ENCODE assay signal across 14 cellular contexts in the genomic region with DNA sequence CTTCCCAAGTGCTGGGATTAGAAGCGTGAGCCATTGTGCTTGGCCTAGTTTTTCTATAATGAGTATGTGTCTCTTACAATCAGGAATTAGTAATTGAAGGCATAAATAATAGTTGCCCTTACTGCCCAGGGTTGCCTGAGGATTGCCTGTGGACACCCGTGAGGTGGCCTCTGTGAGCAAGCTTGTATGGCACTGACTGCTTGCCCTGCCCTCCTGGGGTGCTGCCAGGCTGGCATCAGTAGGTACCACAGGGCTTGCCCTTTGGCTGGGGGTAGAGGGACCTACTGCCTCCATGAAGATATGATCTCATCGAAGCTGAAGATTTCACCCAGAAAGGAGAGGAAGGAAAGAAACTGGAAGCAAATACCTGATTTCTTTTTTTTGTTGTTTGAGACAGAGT. TPM values are rescaled to one million over a fixed set of nuclear protein-coding genes. Genes with fewer than 3 reads are reported as not detected.
A peak's percentile ranks its signal among the peaks of the same experiment; 100 is the strongest.
DNase-seq lines count a peak whose midpoint lies in the region; ATAC-seq, FAIRE-seq and TF ChIP-seq lines count a peak whose summit lies in the region.
"Had no signal": no experiment of that assay in that cellular context is flagged by ENCODE, and none has a peak within 500 bp of the region (broad histone marks: within the 10 kb centered on the region; RNA-seq: fewer than 3 reads in every experiment).

No MANE protein-coding gene starts in this region.

- peaks cover 84% of the 10 kb centered on the region for H3K36me3 Mint-ChIP-seq in activated CD4-positive, alpha-beta T cell treated with anti-CD3 and anti-CD28 coated beads, Interleukin-2, amount 10 ng/mL, durations not matched to agents 24 days and 14 days (ENCODE audit: low read depth)
- peaks cover 89% of the 10 kb centered on the region for H3K36me3 Mint-ChIP-seq in activated T-helper 17 cell treated with anti-CD3 and anti-CD28 coated beads, Interleukin-2, amount 50 U/mL, for 72 hours (ENCODE audit: low read depth)
- H3K36me3 Mint-ChIP-seq: type B pancreatic cell had no signal

- H3K27me3 Mint-ChIP-seq in activated CD4-positive, alpha-beta T cell treated with anti-CD3 and anti-CD28 coated beads, Interleukin-2, amount 10 ng/mL, durations not matched to agents 24 days and 14 days: no peaks in the 10 kb centered on the region
- no peaks in the 10 kb centered on the region for H3K27me3 Mint-ChIP-seq in activated T-helper 17 cell treated with anti-CD3 and anti-CD28 coated beads, Interleukin-2, amount 50 U/mL, for 72 hours

- H2BK15ac ChIP-seq in mesenchymal stem cell (ENCODE audit: low read depth, poor library complexity, severe bottlenecking): no peak overlapping the region

- no peak overlapping the region for H3K4me2 ChIP-seq in mesenchymal stem cell (ENCODE audit: low read length, poor library complexity, severe bottlenecking)

- peaks cover 3% of the 10 kb centered on the region for H3K4me1 ChIP-seq in mesenchymal stem cell (ENCODE audit: control insufficient read depth, insufficient read depth, low read depth, low read length)
- H3K4me1 ChIP-seq: prostate gland had no signal

- H2BK5ac ChIP-seq in mesenchymal stem cell (ENCODE audit: low read depth, low read length, poor library complexity, severe bottlenecking): no peak overlapping the region

- no peak overlapping the region for H2AK5ac ChIP-seq in mesenchymal stem cell (ENCODE audit: low read length, severe bottlenecking)

- no peak overlapping the region for H4K8ac ChIP-seq in mesenchymal stem cell (ENCODE audit: low read length)

- H3K36me3 ChIP-seq in mesenchymal stem cell (ENCODE audit: control insufficient read depth in 1 of 2, insufficient read depth in 2 of 2, low read depth in 1 of 2, low read length in 2 of 2): peaks cover 0 to 14% of the 10 kb centered on the region in 2 experiments
- H3K36me3 ChIP-seq: prostate gland had no signal

- no peak for DNase-seq in activated CD4-positive, alpha-beta T cell treated with anti-CD3 and anti-CD28 coated beads, Interleukin-2, amount 10 ng/mL, durations not matched to agents 24 days and 14 days
- no peak for DNase-seq in activated CD4-positive, alpha-beta T cell treated with anti-CD3 and anti-CD28 coated beads for 1 hour
- no peak for DNase-seq in GM12891 (ENCODE audit: insufficient read length, low spot score)
- peak; percentile 39 for DNase-seq in stimulated activated CD8-positive, alpha-beta memory T cell treated with anti-CD3 and anti-CD28 coated beads, Interleukin-4, amount 100 ng/mL, for 48 hours
- DNase-seq in mesenchymal stem cell: no peak
- DNase-seq in Right ventricle myocardium superior: no peak
- DNase-seq: nephron progenitor cell, small intestine had no signal

- peak overlapping the region; percentile 85 for H3K27ac Mint-ChIP-seq in activated CD4-positive, alpha-beta T cell treated with anti-CD3 and anti-CD28 coated beads, Interleukin-2, amount 10 ng/mL, durations not matched to agents 24 days and 14 days
- H3K27ac Mint-ChIP-seq in activated T-helper 17 cell treated with anti-CD3 and anti-CD28 coated beads, Interleukin-2, amount 50 U/mL, for 72 hours: peak overlapping the region; percentile 84
- H3K27ac Mint-ChIP-seq: nephron progenitor cell, type B pancreatic cell had no signal

- peaks cover 79% of the 10 kb centered on the region for H3K4me1 Mint-ChIP-seq in activated CD4-positive, alpha-beta T cell treated with anti-CD3 and anti-CD28 coated beads, Interleukin-2, amount 10 ng/mL, durations not matched to agents 24 days and 14 days
- H3K4me1 Mint-ChIP-seq in activated T-helper 17 cell treated with anti-CD3 and anti-CD28 coated beads, Interleukin-2, amount 50 U/mL, for 72 hours: peaks cover 48% of the 10 kb centered on the region

- H3K9me3 ChIP-seq in mesenchymal stem cell (ENCODE audit: control insufficient read depth, low read length): no peaks in the 10 kb centered on the region
- H3K9me3 ChIP-seq: prostate gland had no signal

- intact Hi-C loops in activated CD4-positive, alpha-beta T cell treated with anti-CD3 and anti-CD28 coated beads, Interleukin-2, amount 10 ng/mL, durations not matched to agents 24 days and 14 days (cut with micrococcal nuclease): no loop called here
- intact Hi-C loops in Right ventricle myocardium superior (cut with DNase I): no loop called here

- no peak overlapping the region for H2AFZ ChIP-seq in mesenchymal stem cell (ENCODE audit: low read depth, low read length)

- no peak overlapping the region for H3K27ac ChIP-seq in mesenchymal stem cell (ENCODE audit: low read length, poor library complexity, severe bottlenecking)
- H3K27ac ChIP-seq: prostate gland had no signal

- ATAC-seq in activated T-helper 17 cell treated with anti-CD3 and anti-CD28 coated beads, Interleukin-2, amount 50 U/mL, for 72 hours (replicated peaks): no peak
- ATAC-seq in GM19328 (IDR thresholded peaks at IDR 0.05; ENCODE audit: unreplicated experiment) (no peak), Right ventricle myocardium superior (ENCODE audit: poor library complexity) (no peak)

- H3K4me3 Mint-ChIP-seq in activated CD4-positive, alpha-beta T cell treated with anti-CD3 and anti-CD28 coated beads, Interleukin-2, amount 10 ng/mL, durations not matched to agents 24 days and 14 days: no peak overlapping the region
- H3K4me3 Mint-ChIP-seq in activated T-helper 17 cell treated with anti-CD3 and anti-CD28 coated beads, Interleukin-2, amount 50 U/mL, for 72 hours: peak overlapping the region; percentile 58
- H3K4me3 Mint-ChIP-seq: nephron progenitor cell, type B pancreatic cell had no signal

- no peak overlapping the region for H2BK120ac ChIP-seq in mesenchymal stem cell (ENCODE audit: low read depth, low read length)

- H3K14ac ChIP-seq in mesenchymal stem cell (ENCODE audit: low read length in 2 of 2): no peak overlapping the region

- no peak overlapping the region for H2BK12ac ChIP-seq in mesenchymal stem cell (ENCODE audit: low read length in 2 of 2)

- H3K4ac ChIP-seq in mesenchymal stem cell (ENCODE audit: low read depth in 1 of 2, low read length in 2 of 2): no peak overlapping the region

- no peak overlapping the region for H4K91ac ChIP-seq in mesenchymal stem cell (ENCODE audit: low read length)

- no peaks in the 10 kb centered on the region for H3K9me3 Mint-ChIP-seq in activated CD4-positive, alpha-beta T cell treated with anti-CD3 and anti-CD28 coated beads, Interleukin-2, amount 10 ng/mL, durations not matched to agents 24 days and 14 days
- H3K9me3 Mint-ChIP-seq in activated T-helper 17 cell treated with anti-CD3 and anti-CD28 coated beads, Interleukin-2, amount 50 U/mL, for 72 hours: no peaks in the 10 kb centered on the region
- H3K9me3 Mint-ChIP-seq: nephron progenitor cell, type B pancreatic cell had no signal

- H3K23ac ChIP-seq in mesenchymal stem cell (ENCODE audit: low read length in 2 of 2): no peak overlapping the region

- H3K18ac ChIP-seq in mesenchymal stem cell (ENCODE audit: low read depth in 1 of 2, low read length in 2 of 2): no peak overlapping the region

- no peak overlapping the region for H3K9ac ChIP-seq in mesenchymal stem cell (ENCODE audit: low read length)

- peaks cover 0 to 38% of the 10 kb centered on the region in 2 experiments for H3K27me3 ChIP-seq in mesenchymal stem cell (ENCODE audit: control insufficient read depth in 1 of 2, insufficient read depth in 1 of 2, low read length in 2 of 2)

- H3K79me1 ChIP-seq in mesenchymal stem cell (replicated peaks; ENCODE audit: low read length, poor library complexity, severe bottlenecking): no peaks in the 10 kb centered on the region

- WGBS in mesenchymal stem cell: 95% methylated on average over 3 of the region's 3 CpGs

- H3K4me3 ChIP-seq in mesenchymal stem cell (ENCODE audit: insufficient read depth in 1 of 2, low read depth in 1 of 2, low read length in 2 of 2): no peak overlapping the region
- H3K4me3 ChIP-seq: prostate gland had no signal

- no peak for FAIRE-seq in GM12891 (lab: Jason Lieb, UNC)
- FAIRE-seq: endometrium, islet of Langerhans, small intestine had no signal

- no peak; the same call in 1 of the 2 replicates for TF ChIP-seq POLR2A in GM12891 (IDR thresholded peaks at IDR 0.05; ENCODE audit: low read depth, low read length)

TF ChIP-seq in GM12891, 5 proteins besides CTCF, POLR2A, EP300 and RAD21:
- TF ChIP-seq TAF1 (IDR thresholded peaks at IDR 0.05; ENCODE audit: low read depth, low read length) (no peak), POLR2AphosphoS5 (IDR thresholded peaks at IDR 0.05; ENCODE audit: low read depth, low read length) (peak; percentile 29; the same call in 1 of the 2 replicates), POU2F2 (IDR thresholded peaks at IDR 0.05; ENCODE audit: low read depth, low read length) (no peak)

RNA-seq across cellular contexts. Expression of a gene that starts 23.8 kb away (rescaled TPM):
- 132 and 144 TPM in 2 replicates for total RNA-seq in activated CD4-positive, alpha-beta T cell treated with anti-CD3 and anti-CD28 coated beads, Interleukin-2, amount 10 ng/mL, durations not matched to agents 24 days and 14 days
- polyA plus RNA-seq in GM12891 (2012; ENCODE audit: low read depth, missing spikeins): 65.4 TPM
- total RNA-seq in activated T-helper 17 cell treated with anti-CD3 and anti-CD28 coated beads, Interleukin-2, amount 50 U/mL, for 72 hours: 100 to 1,000 TPM; 236 to 258 TPM
- 16.7 TPM for polyA plus RNA-seq in mesenchymal stem cell (2013, experiment 1 of 2)
- polyA plus RNA-seq in mesenchymal stem cell (2013, experiment 2 of 2): 15.1 TPM
- 11.9 TPM for total RNA-seq in Right ventricle myocardium superior

RNA-seq across cellular contexts. Expression of a gene that starts 25.8 kb away (rescaled TPM):
- total RNA-seq in activated CD4-positive, alpha-beta T cell treated with anti-CD3 and anti-CD28 coated beads, Interleukin-2, amount 10 ng/mL, durations not matched to agents 24 days and 14 days: 164 and 166 TPM in 2 replicates
- polyA plus RNA-seq in GM12891 (2012; ENCODE audit: low read depth, missing spikeins): 107 TPM
- total RNA-seq in activated T-helper 17 cell treated with anti-CD3 and anti-CD28 coated beads, Interleukin-2, amount 50 U/mL, for 72 hours: 100 to 1,000 TPM in 1 of 2 donors, 10 to 100 TPM in 1; 71.4 to 164 TPM
- 0.65 TPM for polyA plus RNA-seq in mesenchymal stem cell (2013, experiment 1 of 2)
- 0.68 TPM for polyA plus RNA-seq in mesenchymal stem cell (2013, experiment 2 of 2)
- 2.2 TPM for total RNA-seq in Right ventricle myocardium superior

RNA-seq across cellular contexts. Expression of a gene that starts 58.1 kb away (rescaled TPM):
- total RNA-seq in activated CD4-positive, alpha-beta T cell treated with anti-CD3 and anti-CD28 coated beads, Interleukin-2, amount 10 ng/mL, durations not matched to agents 24 days and 14 days: 58.1 and 63.7 TPM in 2 replicates
- 12.0 TPM for polyA plus RNA-seq in GM12891 (2012; ENCODE audit: low read depth, missing spikeins)
- total RNA-seq in activated T-helper 17 cell treated with anti-CD3 and anti-CD28 coated beads, Interleukin-2, amount 50 U/mL, for 72 hours: 10 to 100 TPM; 60.2 to 62.8 TPM
- 28.5 TPM for polyA plus RNA-seq in mesenchymal stem cell (2013, experiment 1 of 2)
- polyA plus RNA-seq in mesenchymal stem cell (2013, experiment 2 of 2): 28.7 TPM
- total RNA-seq in Right ventricle myocardium superior: 14.3 TPM

Comparison
In these comparisons a context has a peak if more than half of its experiments do, and no peak if none do; other contexts are left out.
1. RNA of a gene that starts 23.8 kb away (total RNA-seq): 236 to 258 TPM in activated T-helper 17 cell treated with anti-CD3 and anti-CD28 coated beads, Interleukin-2, amount 50 U/mL, for 72 hours and 132 to 144 TPM in activated CD4-positive, alpha-beta T cell treated with anti-CD3 and anti-CD28 coated beads, Interleukin-2, amount 10 ng/mL, durations not matched to agents 24 days and 14 days; 11.9 TPM in Right ventricle myocardium superior (single experiment); every median in the first group is over 10 times any median in the second.
2. RNA of a gene that starts 25.8 kb away (total RNA-seq): 164 to 166 TPM in activated CD4-positive, alpha-beta T cell treated with anti-CD3 and anti-CD28 coated beads, Interleukin-2, amount 10 ng/mL, durations not matched to agents 24 days and 14 days and 71.4 to 164 TPM in activated T-helper 17 cell treated with anti-CD3 and anti-CD28 coated beads, Interleukin-2, amount 50 U/mL, for 72 hours; 2.2 TPM in Right ventricle myocardium superior (single experiment); every median in the first group is over 10 times any median in the second.